11 cellular contexts compared by ENCODE assay signal in the genomic region with DNA sequence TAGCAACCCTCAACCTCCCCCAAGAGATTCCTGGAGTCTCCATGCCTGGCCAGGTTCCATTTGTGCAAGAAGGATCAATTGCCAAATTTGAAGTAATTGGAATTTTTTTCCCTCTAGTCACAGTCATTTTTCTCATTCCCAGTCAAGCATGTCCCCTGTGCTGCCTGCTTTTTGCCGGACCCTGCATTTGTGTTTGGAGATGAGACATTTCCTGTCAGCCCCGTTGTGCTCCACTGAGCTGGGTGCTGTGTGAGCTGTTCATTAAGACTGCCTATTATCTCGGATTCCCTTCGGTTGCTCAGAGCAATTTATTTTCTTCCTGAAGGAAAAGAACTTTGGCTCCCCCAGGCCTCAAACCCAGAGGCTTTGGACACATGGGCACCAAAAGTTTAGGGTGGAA.
DNase-seq lines count a peak whose midpoint lies in the region; ATAC-seq and TF ChIP-seq lines count a peak whose summit lies in the region.
"Had no signal": no experiment of that assay in that cellular context is flagged by ENCODE, and none has a peak within 500 bp of the region (broad histone marks: within the 10 kb centered on the region; RNA-seq: fewer than 3 reads in every experiment).

No MANE protein-coding gene starts in this region.

- 13% methylated on average over 4 of the region's 4 CpGs for WGBS in SK-N-SH (ENCODE audit: low lambda C conversion rate)

- ATAC-seq in SK-N-SH treated with all-trans-retinoic acid at 6 μM for 48 hours (no peak), GM18909 (IDR thresholded peaks at IDR 0.05; ENCODE audit: poor library complexity, unreplicated experiment) (no peak), GM18907 (IDR thresholded peaks at IDR 0.05; ENCODE audit: unreplicated experiment) (no peak)

- H3K27ac ChIP-seq in SK-N-SH (ENCODE audit: low read depth in 2 of 2, low read length in 1 of 2) = peak overlapping the region in 1 of 2 experiments; percentile 68; a peak in 2 of 4 replicates
- no peak overlapping the region for H3K27ac ChIP-seq in right atrium auricular region
- H3K27ac ChIP-seq: HL-60 had no signal

- CTCF ChIA-PET in SK-N-SH (lab: Yijun Ruan, JAX) = no interaction called here

- POLR2A ChIA-PET in SK-N-SH (lab: Yijun Ruan, JAX) = no interaction called here

- DNase-seq in SK-N-SH = no peak
- DNase-seq in NCI-H446 treated with DMSO at 0.1 percent for 48 hours (lab: John Stamatoyannopoulos, UW) = peak; percentile 61
- DNase-seq in fibroblast of gingiva (ENCODE audit: low read depth) = peak; percentile 5
- DNase-seq in stromal cell of bone marrow (ENCODE audit: low read depth) = peak; percentile 19
- no peak for DNase-seq in right atrium auricular region (ENCODE audit: low spot score)
- DNase-seq: 8988T, amygdala had no signal

- H3K9me3 ChIP-seq in SK-N-SH (no peaks in the 10 kb centered on the region), right atrium auricular region (peaks cover 5 to 15% of the 10 kb centered on the region in 2 donors)

- no peak for TF ChIP-seq RAD21 in SK-N-SH (IDR thresholded peaks at IDR 0.05; ENCODE audit: low read length)

- no peaks in the 10 kb centered on the region for H4K20me1 ChIP-seq in SK-N-SH (ENCODE audit: insufficient read depth)

- H3K4me3 ChIP-seq in SK-N-SH (ENCODE audit: low read depth in 2 of 2, low read length in 1 of 2) = no peak overlapping the region
- H3K4me3 ChIP-seq in right atrium auricular region = no peak overlapping the region

- TF ChIP-seq CTCF in SK-N-SH (IDR thresholded peaks at IDR 0.05) (no peak), right atrium auricular region (IDR thresholded peaks at IDR 0.05) (no peak)

- no peaks in the 10 kb centered on the region for H3K79me2 ChIP-seq in SK-N-SH (ENCODE audit: insufficient read depth)

- H3K9me2 ChIP-seq in SK-N-SH = no peaks in the 10 kb centered on the region

- H2AFZ ChIP-seq in SK-N-SH (ENCODE audit: low read depth) = peak overlapping the region; percentile 76

- H3K4me2 ChIP-seq in SK-N-SH = peak overlapping the region; percentile 59

- TF ChIP-seq EP300 in SK-N-SH (IDR thresholded peaks at IDR 0.05; ENCODE audit: borderline replicate concordance in 1 of 2, low read depth in 1 of 2, low read length in 1 of 2) = no peak

- H3K36me3 ChIP-seq in SK-N-SH (replicated peaks in 1 of 2; ENCODE audit: control insufficient read depth in 1 of 2, insufficient read depth in 2 of 2, low read length in 1 of 2) (no peaks in the 10 kb centered on the region), right atrium auricular region (no peaks in the 10 kb centered on the region)

- peak overlapping the region; percentile 26; the same call in 1 of the 2 replicates for H3K9ac ChIP-seq in SK-N-SH

- H3K4me1 ChIP-seq in SK-N-SH (ENCODE audit: control insufficient read depth in 1 of 2, insufficient read depth in 2 of 2, low read depth in 1 of 2, low read length in 1 of 2) (peaks cover 0 to 5% of the 10 kb centered on the region in 2 experiments; a peak in 1 of 4 replicates), right atrium auricular region (no peaks in the 10 kb centered on the region)

- H3K27me3 ChIP-seq in SK-N-SH (ENCODE audit: insufficient read depth) (no peaks in the 10 kb centered on the region), right atrium auricular region (no peaks in the 10 kb centered on the region)

- peaks cover 7% of the 10 kb centered on the region for H3F3A ChIP-seq in SK-N-SH (replicated peaks; ENCODE audit: insufficient read depth)

TF ChIP-seq in SK-N-SH, 30 proteins besides CTCF, POLR2A, EP300 and RAD21:
- TF ChIP-seq TAF1 (IDR thresholded peaks at IDR 0.05; ENCODE audit: borderline replicate concordance, low read depth, low read length) = no peak
- TF ChIP-seq, protein P1, sequence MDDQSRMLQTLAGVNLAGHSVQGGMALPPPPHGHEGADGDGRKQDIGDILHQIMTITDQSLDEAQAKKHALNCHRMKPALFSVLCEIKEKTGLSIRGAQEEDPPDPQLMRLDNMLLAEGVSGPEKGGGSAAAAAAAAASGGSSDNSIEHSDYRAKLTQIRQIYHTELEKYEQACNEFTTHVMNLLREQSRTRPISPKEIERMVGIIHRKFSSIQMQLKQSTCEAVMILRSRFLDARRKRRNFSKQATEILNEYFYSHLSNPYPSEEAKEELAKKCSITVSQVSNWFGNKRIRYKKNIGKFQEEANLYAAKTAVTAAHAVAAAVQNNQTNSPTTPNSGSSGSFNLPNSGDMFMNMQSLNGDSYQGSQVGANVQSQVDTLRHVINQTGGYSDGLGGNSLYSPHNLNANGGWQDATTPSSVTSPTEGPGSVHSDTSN (IDR thresholded peaks at IDR 0.05) = 0 out of 2 replicates have a peak, but pooled peaks have one; percentile 16
- TF ChIP-seq, protein P2, sequence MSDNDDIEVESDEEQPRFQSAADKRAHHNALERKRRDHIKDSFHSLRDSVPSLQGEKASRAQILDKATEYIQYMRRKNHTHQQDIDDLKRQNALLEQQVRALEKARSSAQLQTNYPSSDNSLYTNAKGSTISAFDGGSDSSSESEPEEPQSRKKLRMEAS (IDR thresholded peaks at IDR 0.05; ENCODE audit: low read depth) = no peak
- TF ChIP-seq POLR2AphosphoS5 (IDR thresholded peaks at IDR 0.05; ENCODE audit: low read depth, low read length) = no peak
- TF ChIP-seq FOSL2 (IDR thresholded peaks at IDR 0.05; ENCODE audit: borderline replicate concordance, low read depth) = peak; percentile 24; the same call in 1 of the 2 replicates
TF ChIP-seq in SK-N-SH: peak in this region for 2.

TF ChIP-seq in SK-N-SH treated with all-trans-retinoic acid at 6 μM for 48 hours, 23 proteins besides CTCF, POLR2A, EP300 and RAD21 (continues in another document):
- TF ChIP-seq PPARA (CRISPR knock-in tag; IDR thresholded peaks at IDR 0.05; ENCODE audit: borderline replicate concordance) = no peak
- no peak for TF ChIP-seq ZC3H10 (CRISPR knock-in tag; IDR thresholded peaks at IDR 0.05)
- TF ChIP-seq, protein P3, sequence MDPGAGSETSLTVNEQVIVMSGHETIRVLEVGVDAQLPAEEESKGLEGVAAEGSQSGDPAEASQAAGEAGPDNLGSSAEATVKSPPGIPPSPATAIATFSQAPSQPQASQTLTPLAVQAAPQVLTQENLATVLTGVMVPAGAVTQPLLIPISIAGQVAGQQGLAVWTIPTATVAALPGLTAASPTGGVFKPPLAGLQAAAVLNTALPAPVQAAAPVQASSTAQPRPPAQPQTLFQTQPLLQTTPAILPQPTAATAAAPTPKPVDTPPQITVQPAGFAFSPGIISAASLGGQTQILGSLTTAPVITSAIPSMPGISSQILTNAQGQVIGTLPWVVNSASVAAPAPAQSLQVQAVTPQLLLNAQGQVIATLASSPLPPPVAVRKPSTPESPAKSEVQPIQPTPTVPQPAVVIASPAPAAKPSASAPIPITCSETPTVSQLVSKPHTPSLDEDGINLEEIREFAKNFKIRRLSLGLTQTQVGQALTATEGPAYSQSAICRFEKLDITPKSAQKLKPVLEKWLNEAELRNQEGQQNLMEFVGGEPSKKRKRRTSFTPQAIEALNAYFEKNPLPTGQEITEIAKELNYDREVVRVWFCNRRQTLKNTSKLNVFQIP (CRISPR knock-in tag; IDR thresholded peaks at IDR 0.05; ENCODE audit: borderline replicate concordance, low read depth) = no peak
- TF ChIP-seq TSHZ2 (CRISPR knock-in tag; IDR thresholded peaks at IDR 0.05) = no peak
- TF ChIP-seq CSRNP3 (CRISPR knock-in tag; IDR thresholded peaks at IDR 0.05) = no peak
- no peak for TF ChIP-seq OSR1 (CRISPR knock-in tag; IDR thresholded peaks at IDR 0.05)
- no peak for TF ChIP-seq TCF4 (CRISPR knock-in tag; IDR thresholded peaks at IDR 0.05; ENCODE audit: borderline replicate concordance)
- TF ChIP-seq BACH2 (CRISPR knock-in tag; IDR thresholded peaks at IDR 0.05; ENCODE audit: borderline replicate concordance) = no peak
- TF ChIP-seq ZFP3 (CRISPR knock-in tag; IDR thresholded peaks at IDR 0.05) = no peak

Comparison
In these comparisons a context has a peak if more than half of its experiments do, and no peak if none do; other contexts are left out.
1. DNase-seq: peak in NCI-H446 treated with DMSO at 0.1 percent for 48 hours (single experiment), fibroblast of gingiva (single experiment) and stromal cell of bone marrow (single experiment); none in SK-N-SH (single experiment) and right atrium auricular region (single experiment).